14 cellular contexts compared by ENCODE assay signal in genomic region chr20:10605547-10606195, GRCh38.
DNase-seq lines count a peak whose midpoint lies in the region; ATAC-seq and TF ChIP-seq lines count a peak whose summit lies in the region.
"Had no signal": no experiment of that assay in that cellular context is flagged by ENCODE, and none has a peak within 500 bp of the region (broad histone marks: within the 10 kb centered on the region; RNA-seq: fewer than 3 reads in every experiment).

No MANE protein-coding gene starts in this region.

- H3K27ac ChIP-seq in GM23248: peak overlapping the region; percentile 82; the same call in 1 of the 2 replicates
- peak overlapping the region; percentile 96 for H3K27ac ChIP-seq in brain microvascular endothelial cell
- H3K27ac ChIP-seq in left lung: peak overlapping the region; percentile 55 to 67
- H3K27ac ChIP-seq in smooth muscle cell (ENCODE audit: low read depth): peak overlapping the region; percentile 81

- H3K4me3 ChIP-seq in GM23248: no peak overlapping the region
- no peak overlapping the region for H3K4me3 ChIP-seq in brain microvascular endothelial cell (ENCODE audit: low read depth, low read length)
- no peak overlapping the region for H3K4me3 ChIP-seq in left lung
- H3K4me3 ChIP-seq in smooth muscle cell: no peak overlapping the region

- H3K36me3 ChIP-seq in GM23248 (ENCODE audit: low read depth) (no peaks in the 10 kb centered on the region), brain microvascular endothelial cell (replicated peaks) (no peaks in the 10 kb centered on the region), left lung (no peaks in the 10 kb centered on the region), smooth muscle cell (ENCODE audit: low read depth) (no peaks in the 10 kb centered on the region)

- H3K9me3 ChIP-seq in GM23248 (ENCODE audit: low read depth): no peaks in the 10 kb centered on the region
- no peaks in the 10 kb centered on the region for H3K9me3 ChIP-seq in left lung
- H3K9me3 ChIP-seq in smooth muscle cell (replicated peaks; ENCODE audit: low read depth): no peaks in the 10 kb centered on the region

- H3K9me2 ChIP-seq in GM23248 (ENCODE audit: insufficient read depth): no peaks in the 10 kb centered on the region

- intact Hi-C loops in left lung (cut with DNase I): no loop called here

- H3K27me3 ChIP-seq in GM23248 (replicated peaks; ENCODE audit: insufficient read depth) (no peaks in the 10 kb centered on the region), brain microvascular endothelial cell (replicated peaks) (no peaks in the 10 kb centered on the region), left lung (no peaks in the 10 kb centered on the region), smooth muscle cell (ENCODE audit: low read depth) (no peaks in the 10 kb centered on the region)

- no peak for TF ChIP-seq CTCF in brain microvascular endothelial cell (IDR thresholded peaks at IDR 0.05; ENCODE audit: low read depth, low read length, missing control alignments)
- no peak for TF ChIP-seq CTCF in left lung (IDR thresholded peaks at IDR 0.05)
- no peak for TF ChIP-seq CTCF in smooth muscle cell (IDR thresholded peaks at IDR 0.05; ENCODE audit: borderline replicate concordance, insufficient read depth, poor library complexity, severe bottlenecking)

- no peak overlapping the region for H2AFZ ChIP-seq in GM23248
- no peak overlapping the region for H2AFZ ChIP-seq in smooth muscle cell (ENCODE audit: low read depth)

- in situ Hi-C loops in GM23248 (cut with MboI): no loop called here
- in situ Hi-C loops in brain microvascular endothelial cell (cut with HindIII; ENCODE audit: low pct_ligation_motif_present, low sequenced_read_pairs): no loop called here

- ATAC-seq in left lung (no peak), HG02623 (IDR thresholded peaks at IDR 0.05; ENCODE audit: unreplicated experiment) (no peak)

- WGBS in GM23248 (ENCODE audit: low coverage in 1 of 2, low lambda C conversion rate in 2 of 2, missing lambda C conversion rate in 2 of 2), 2 experiments: 98 to 100% methylated on average over 3 of the region's 3 CpGs
- 54% methylated on average over 3 of the region's 3 CpGs for WGBS in smooth muscle cell (ENCODE audit: low lambda C conversion rate)

- peaks cover 29% of the 10 kb centered on the region for H3F3A ChIP-seq in GM23248 (ENCODE audit: insufficient read depth)
- H3F3A ChIP-seq in smooth muscle cell (ENCODE audit: low read depth): peaks cover 9% of the 10 kb centered on the region

- peaks cover 42% of the 10 kb centered on the region for H3K4me1 ChIP-seq in GM23248 (ENCODE audit: insufficient read depth)
- H3K4me1 ChIP-seq in left lung: peaks cover 11 to 15% of the 10 kb centered on the region in 2 donors
- peaks cover 36% of the 10 kb centered on the region for H3K4me1 ChIP-seq in smooth muscle cell (ENCODE audit: low read depth)

- DNase-seq in GM23248: no peak
- DNase-seq in brain microvascular endothelial cell: no peak
- no peak for DNase-seq in left lung
- no peak for DNase-seq in smooth muscle cell (lab: John Stamatoyannopoulos, UW; ENCODE audit: unreplicated experiment)
- no peak for DNase-seq in mesenteric fat pad (ENCODE audit: low spot score)
- DNase-seq in putamen (ENCODE audit: low spot score): no peak
- no peak for DNase-seq in NCI-H69 (lab: John Stamatoyannopoulos, UW)
- DNase-seq: activated CD4-positive, alpha-beta T cell treated with anti-CD3 and anti-CD28 coated beads for 4 hours; central memory CD4-positive, alpha-beta T cell; EL; NCI-H446; stimulated activated CD4-positive, alpha-beta T cell treated with anti-CD3 and anti-CD28 coated beads, Interleukin-2, amount 100 ng/mL, for 48 hours; stimulated activated CD8-positive, alpha-beta memory T cell treated with anti-CD3 and anti-CD28 coated beads, Interleukin-4, amount 100 ng/mL, for 48 hours had no signal

- H3K4me2 ChIP-seq in GM23248 (ENCODE audit: unreplicated experiment) (peak overlapping the region; percentile 72), smooth muscle cell (peak overlapping the region; percentile 66)

- H4K20me1 ChIP-seq in GM23248 (ENCODE audit: insufficient read depth) (no peaks in the 10 kb centered on the region), smooth muscle cell (ENCODE audit: low read depth) (no peaks in the 10 kb centered on the region)

- H3K9ac ChIP-seq in GM23248: no peak overlapping the region
- H3K9ac ChIP-seq in smooth muscle cell (ENCODE audit: low read depth): no peak overlapping the region

- H3K79me2 ChIP-seq in GM23248 (ENCODE audit: insufficient read depth) (no peaks in the 10 kb centered on the region), smooth muscle cell (ENCODE audit: low read depth) (no peaks in the 10 kb centered on the region)
